In genomic region chr3:172522871-172523818, GRCh38 we compare ENCODE assay signal across 8 cellular contexts. TPM values are rescaled to one million over a fixed set of nuclear protein-coding genes. Genes with fewer than 3 reads are reported as not detected.
A peak's percentile ranks its signal among the peaks of the same experiment; 100 is the strongest.
DNase-seq lines count a peak whose midpoint lies in the region; ATAC-seq and TF ChIP-seq lines count a peak whose summit lies in the region.

TNFSF10 (minus strand) TSS chr3:172523430; CDS start chr3:172523384, 46 bp downstream.

- H3K27me3 Mint-ChIP-seq in Calu3 (ENCODE audit: unreplicated experiment) (no peaks in the 10 kb centered on the region), T-helper 17 cell (no peaks in the 10 kb centered on the region)

- DNase-seq in Calu3 (peak; percentile 82), HPDE6-E6E7 (ENCODE audit: extremely low spot score) (peak; percentile 69), T-helper 17 cell (peak; percentile 19 to 35 (median 29)), ascending aorta (ENCODE audit: low spot score in 2 of 2) (peak; percentile 28 to 79), kidney epithelial cell (ENCODE audit: low read depth) (peak; percentile 77), DMS79 (lab: John Stamatoyannopoulos, UW) (no peak)
- peak; percentile 31 to 56 for DNase-seq in stimulated activated CD4-positive, alpha-beta T cell treated with anti-CD3 and anti-CD28 coated beads, Interleukin-4, amount 100 ng/mL, for 4 hours

- intact Hi-C loops in Calu3 (cut with micrococcal nuclease; ENCODE audit: unreplicated experiment) (loop anchor here (1.0 to 2.0 kb wide), 2 partner anchors 37 to 72 kb away; no protein-coding TSS in a partner anchor), ascending aorta (cut with DNase I) (no loop called here)

- H3K9me3 Mint-ChIP-seq in Calu3 (ENCODE audit: low read depth, unreplicated experiment): no peaks in the 10 kb centered on the region

- BruUV-seq in Calu3 (replicated peaks; lab: Mats Ljungman, UMichigan): TSS peak; percentile 65

- H3K36me3 Mint-ChIP-seq in Calu3 (ENCODE audit: insufficient read depth, unreplicated experiment) (peaks cover 12% of the 10 kb centered on the region), T-helper 17 cell (ENCODE audit: low read depth) (no peaks in the 10 kb centered on the region)

- H3K4me1 ChIP-seq in ascending aorta: no peaks in the 10 kb centered on the region

- H3K27ac ChIP-seq in ascending aorta: peak within 1 kb of the TSS in 1 of 2 donors; percentile 37

- peak within 1 kb of the TSS; percentile 76 for H3K4me3 Mint-ChIP-seq in Calu3 (ENCODE audit: low read depth, unreplicated experiment)
- H3K4me3 Mint-ChIP-seq in T-helper 17 cell: peak within 1 kb of the TSS; percentile 95

- no peaks in the 10 kb centered on the region for H3K27me3 ChIP-seq in ascending aorta
- H3K27me3 ChIP-seq in kidney epithelial cell (ENCODE audit: control insufficient read depth, insufficient read depth, low read length): no peaks in the 10 kb centered on the region

- ATAC-seq in GM21381 (IDR thresholded peaks at IDR 0.05; ENCODE audit: unreplicated experiment): peak; percentile 90
- ATAC-seq in T-helper 17 cell: peak; percentile 83

- H3K9me3 ChIP-seq in T-helper 17 cell (ENCODE audit: control insufficient read depth, low read length, poor library complexity, severe bottlenecking) (no peaks in the 10 kb centered on the region), ascending aorta (no peaks in the 10 kb centered on the region)

- H3K36me3 ChIP-seq in ascending aorta: no peaks in the 10 kb centered on the region
- H3K36me3 ChIP-seq in kidney epithelial cell (ENCODE audit: control insufficient read depth, insufficient read depth, low read length): peaks cover under 1% of the 10 kb centered on the region

- peak within 1 kb of the TSS; percentile 73 for H3K27ac Mint-ChIP-seq in Calu3 (ENCODE audit: unreplicated experiment)
- peak within 1 kb of the TSS; percentile 98 for H3K27ac Mint-ChIP-seq in T-helper 17 cell

- peaks cover 37% of the 10 kb centered on the region for H3K4me1 Mint-ChIP-seq in Calu3 (ENCODE audit: low read depth, unreplicated experiment)
- H3K4me1 Mint-ChIP-seq in T-helper 17 cell: peaks cover 43% of the 10 kb centered on the region

- CTCF ChIA-PET in Calu3 (lab: Charles Lee): interaction anchor here (0.6 to 4.4 kb wide), 11 partner anchors 10 to 214 kb away, joined by 3 to 36 read pairs (median 5); no protein-coding TSS in a partner anchor

- TF ChIP-seq CTCF in Calu3 (IDR thresholded peaks at IDR 0.05; ENCODE audit: unreplicated experiment) (no peak), ascending aorta (IDR thresholded peaks at IDR 0.05) (no peak), kidney epithelial cell (IDR thresholded peaks at IDR 0.05; ENCODE audit: insufficient read depth, low read length, poor library complexity, severe bottlenecking) (no peak)

- H3K4me3 ChIP-seq in ascending aorta (peak within 1 kb of the TSS; percentile 41 to 60), kidney epithelial cell (ENCODE audit: low read depth, low read length) (peak within 1 kb of the TSS; percentile 63)

RNA-seq across cellular contexts. Expression of gene TNFSF10, which starts in this region (rescaled TPM):
- total RNA-seq in Calu3 (2022): 41.4 and 58.7 TPM in 2 replicates
- total RNA-seq in T-helper 17 cell: 10 to 100 TPM in 1 of 2 donors, 1 to 10 TPM in 1; 8.3 to 22.0 TPM
- total RNA-seq in ascending aorta: 89.8 TPM
- 8.6 and 16.5 TPM in 2 replicates for total RNA-seq in kidney epithelial cell
